ENCODE assay signal across 33 cellular contexts in the genomic region with DNA sequence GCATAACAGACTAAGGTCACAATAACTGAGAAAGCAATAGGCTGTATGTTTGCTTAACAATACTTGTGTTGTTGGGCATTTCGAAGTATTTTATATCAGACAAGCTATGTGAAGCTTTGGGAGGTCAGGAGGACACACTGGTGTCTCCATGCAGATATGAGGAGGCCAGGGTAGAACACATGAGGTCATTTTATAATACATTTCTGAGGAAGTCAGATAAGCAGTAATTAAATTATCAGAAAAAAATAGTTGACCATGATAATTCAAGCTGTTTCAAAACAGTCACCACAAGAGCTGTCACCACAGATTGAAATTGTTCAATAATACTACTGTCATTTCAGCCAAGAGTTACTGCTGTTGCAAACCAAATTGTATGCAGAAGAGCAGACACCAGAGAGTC.
"Had no signal": no experiment of that assay in that cellular context is flagged by ENCODE, and none has a peak within 500 bp of the region (broad histone marks: within the 10 kb centered on the region; RNA-seq: fewer than 3 reads in every experiment).

No MANE protein-coding gene starts in this region.

- DNase-seq: activated CD4-positive, alpha-beta memory T cell treated with anti-CD3 and anti-CD28 coated beads, Interleukin-2, amount 10 ng/mL, durations not matched to agents 7 days and 5 days; activated CD4-positive, alpha-beta T cell treated with anti-CD3 and anti-CD28 coated beads for 1 hour; activated CD4-positive, alpha-beta T cell treated with anti-CD3 and anti-CD28 coated beads for 36 hours; activated CD4-positive, alpha-beta T cell treated with anti-CD3 and anti-CD28 coated beads for 48 hours; activated CD4-positive, alpha-beta T cell treated with anti-CD3 and anti-CD28 coated beads, Interleukin-2, amount 10 ng/mL, durations not matched to agents 7 days and 5 days; activated CD4-positive, alpha-beta T cell treated with anti-CD3 and anti-CD28 coated beads, Interleukin-2, amount 50 U/mL, for 48 hours; activated CD4-positive, CD25-positive, alpha-beta regulatory T cell; activated CD8-positive, alpha-beta memory T cell treated with anti-CD3 and anti-CD28 coated beads for 24 hours; activated CD8-positive, alpha-beta memory T cell treated with anti-CD3 and anti-CD28 coated beads, Interleukin-2, amount 10 ng/mL, durations not matched to agents 7 days and 5 days; activated CD8-positive, alpha-beta memory T cell treated with anti-CD3 and anti-CD28 coated beads, Interleukin-2, amount 50 U/mL, for 48 hours; activated CD8-positive, alpha-beta T cell treated with anti-CD3 and anti-CD28 coated beads, Interleukin-2, amount 10 ng/mL, durations not matched to agents 7 days and 5 days; activated effector memory CD4-positive, alpha-beta T cell treated with Interleukin-2 at 50 U/mL for 16 hours; activated gamma-delta T cell; activated naive CD4-positive, alpha-beta T cell treated with anti-CD3 and anti-CD28 coated beads, Interleukin-2, amount 10 ng/mL, durations not matched to agents 7 days and 5 days; activated naive CD4-positive, alpha-beta T cell treated with Interleukin-2 at 50 U/mL for 16 hours; activated naive CD8-positive, alpha-beta T cell treated with anti-CD3 and anti-CD28 coated beads, Interleukin-2, amount 10 ng/mL, durations not matched to agents 7 days and 5 days; activated naive CD8-positive, alpha-beta T cell treated with anti-CD3 and anti-CD28 coated beads, Interleukin-2, amount 50 U/mL, for 24 hours; activated T-cell treated with anti-CD3 and anti-CD28 coated beads, Interleukin-2, amount 50 U/mL, for 24 hours; activated T-cell treated with anti-CD3 and anti-CD28 coated beads, Interleukin-2, amount 50 U/mL, for 48 hours; amygdala; anterior cingulate cortex; caudate nucleus; cerebellar nuclear complex; T-helper 1 cell; T-helper 2 cell; T-helper 9 cell; WERI-Rb-1 had no signal

- ATAC-seq: activated CD4-positive, alpha-beta T cell treated with anti-CD3 and anti-CD28 coated beads for 36 hours; activated CD4-positive, CD25-positive, alpha-beta regulatory T cell treated with anti-CD3 and anti-CD28 coated beads, Interleukin-2, amount 50 U/mL, for 24 hours; activated CD8-positive, alpha-beta memory T cell treated with anti-CD3 and anti-CD28 coated beads, Interleukin-2, amount 10 ng/mL, durations not matched to agents 7 days and 5 days; activated CD8-positive, alpha-beta T cell treated with anti-CD3 and anti-CD28 coated beads, Interleukin-2, amount 10 ng/mL, durations not matched to agents 7 days and 5 days; activated naive CD8-positive, alpha-beta T cell treated with anti-CD3 and anti-CD28 coated beads, Interleukin-2, amount 50 U/mL, for 24 hours; WTC11 had no signal

- H3K27me3 ChIP-seq: ascending aorta, cardiac muscle cell had no signal

- H3K27ac ChIP-seq: ascending aorta, cardiac muscle cell, WERI-Rb-1 had no signal

- H3K9me3 ChIP-seq: ascending aorta had no signal

- FAIRE-seq: bronchial epithelial cell, TTC549 had no signal

- H3K4me3 ChIP-seq: ascending aorta, cardiac muscle cell had no signal

- H3K36me3 ChIP-seq: ascending aorta, cardiac muscle cell, WERI-Rb-1 had no signal

- H3K4me1 ChIP-seq: ascending aorta had no signal
